In genomic region chr11:131203041-131203440, GRCh38 we compare ENCODE assay signal across 1 cellular context.
TF ChIP-seq lines count a peak whose summit lies in the region.

No MANE protein-coding gene starts in this region.

TF ChIP-seq in SK-N-SH, 30 proteins besides CTCF, POLR2A, EP300 and RAD21 (continued from another document):
- no peak for TF ChIP-seq REST (IDR thresholded peaks at IDR 0.05; ENCODE audit: low read depth, low read length)
- no peak for TF ChIP-seq FOXJ3 (CRISPR knock-in tag; IDR thresholded peaks at IDR 0.05)
- TF ChIP-seq, protein P1, sequence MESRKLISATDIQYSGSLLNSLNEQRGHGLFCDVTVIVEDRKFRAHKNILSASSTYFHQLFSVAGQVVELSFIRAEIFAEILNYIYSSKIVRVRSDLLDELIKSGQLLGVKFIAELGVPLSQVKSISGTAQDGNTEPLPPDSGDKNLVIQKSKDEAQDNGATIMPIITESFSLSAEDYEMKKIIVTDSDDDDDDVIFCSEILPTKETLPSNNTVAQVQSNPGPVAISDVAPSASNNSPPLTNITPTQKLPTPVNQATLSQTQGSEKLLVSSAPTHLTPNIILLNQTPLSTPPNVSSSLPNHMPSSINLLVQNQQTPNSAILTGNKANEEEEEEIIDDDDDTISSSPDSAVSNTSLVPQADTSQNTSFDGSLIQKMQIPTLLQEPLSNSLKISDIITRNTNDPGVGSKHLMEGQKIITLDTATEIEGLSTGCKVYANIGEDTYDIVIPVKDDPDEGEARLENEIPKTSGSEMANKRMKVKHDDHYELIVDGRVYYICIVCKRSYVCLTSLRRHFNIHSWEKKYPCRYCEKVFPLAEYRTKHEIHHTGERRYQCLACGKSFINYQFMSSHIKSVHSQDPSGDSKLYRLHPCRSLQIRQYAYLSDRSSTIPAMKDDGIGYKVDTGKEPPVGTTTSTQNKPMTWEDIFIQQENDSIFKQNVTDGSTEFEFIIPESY (IDR thresholded peaks at IDR 0.05; ENCODE audit: borderline replicate concordance, low read depth) = no peak
- TF ChIP-seq, protein P2, sequence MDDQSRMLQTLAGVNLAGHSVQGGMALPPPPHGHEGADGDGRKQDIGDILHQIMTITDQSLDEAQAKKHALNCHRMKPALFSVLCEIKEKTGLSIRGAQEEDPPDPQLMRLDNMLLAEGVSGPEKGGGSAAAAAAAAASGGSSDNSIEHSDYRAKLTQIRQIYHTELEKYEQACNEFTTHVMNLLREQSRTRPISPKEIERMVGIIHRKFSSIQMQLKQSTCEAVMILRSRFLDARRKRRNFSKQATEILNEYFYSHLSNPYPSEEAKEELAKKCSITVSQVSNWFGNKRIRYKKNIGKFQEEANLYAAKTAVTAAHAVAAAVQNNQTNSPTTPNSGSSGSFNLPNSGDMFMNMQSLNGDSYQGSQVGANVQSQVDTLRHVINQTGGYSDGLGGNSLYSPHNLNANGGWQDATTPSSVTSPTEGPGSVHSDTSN (IDR thresholded peaks at IDR 0.05) = no peak
- no peak for TF ChIP-seq ELF1 (IDR thresholded peaks at IDR 0.05)
- no peak for TF ChIP-seq SIN3A (IDR thresholded peaks at IDR 0.05; ENCODE audit: borderline replicate concordance, low read depth, low read length)
- TF ChIP-seq NFIC (IDR thresholded peaks at IDR 0.05; ENCODE audit: borderline replicate concordance) = no peak
- no peak for TF ChIP-seq JUND (IDR thresholded peaks at IDR 0.05)
